7 cellular contexts compared by ENCODE assay signal in genomic region chr11:100876826-100877545, GRCh38.
DNase-seq lines count a peak whose midpoint lies in the region; ATAC-seq and TF ChIP-seq lines count a peak whose summit lies in the region.

No MANE protein-coding gene starts in this region.

- no peak overlapping the region for H3K4me2 ChIP-seq in neural progenitor cell

- no peaks in the 10 kb centered on the region for H3K79me2 ChIP-seq in neural progenitor cell (ENCODE audit: low read depth)

- H2AFZ ChIP-seq in neural progenitor cell (replicated peaks), result no peak overlapping the region

- no peaks in the 10 kb centered on the region for H3K4me1 ChIP-seq in skeletal muscle tissue (ENCODE audit: control insufficient read depth in 3 of 3, insufficient read depth in 3 of 3, low read length in 3 of 3)
- peaks cover 15% of the 10 kb centered on the region for H3K4me1 ChIP-seq in neural progenitor cell

- ATAC-seq in GM21390 (IDR thresholded peaks at IDR 0.05; ENCODE audit: unreplicated experiment), result peak; percentile 93

- DNase-seq in HS-27A (ENCODE audit: low read depth), result peak; percentile 71
- no peak for DNase-seq in epithelial cell of prostate (ENCODE audit: low read depth, low spot score)
- no peak for DNase-seq in activated gamma-delta T cell treated with Interleukin-2 at 50 U/mL for 16 hours
- DNase-seq in neural progenitor cell (ENCODE audit: low spot score), result no peak
- DNase-seq in GF-D8 (lab: John Stamatoyannopoulos, UW), result no peak

- H3F3A ChIP-seq in neural progenitor cell (ENCODE audit: low read depth), result no peaks in the 10 kb centered on the region

- H3K27ac Mint-ChIP-seq in neural progenitor cell, result no peak overlapping the region

- H3K9ac ChIP-seq in skeletal muscle tissue (ENCODE audit: low read depth in 1 of 3, low read length in 3 of 3), result no peak overlapping the region
- H3K9ac ChIP-seq in neural progenitor cell, result no peak overlapping the region

- H3K36me3 ChIP-seq in skeletal muscle tissue (ENCODE audit: control insufficient read depth in 3 of 3, insufficient read depth in 3 of 3, low read length in 3 of 3) (no peaks in the 10 kb centered on the region), neural progenitor cell (no peaks in the 10 kb centered on the region)

- H3K27me3 ChIP-seq in skeletal muscle tissue (ENCODE audit: control insufficient read depth in 3 of 3, insufficient read depth in 3 of 3, low read length in 3 of 3) (no peaks in the 10 kb centered on the region), neural progenitor cell (no peaks in the 10 kb centered on the region)

- H4K20me1 ChIP-seq in neural progenitor cell (ENCODE audit: low read depth), result no peaks in the 10 kb centered on the region

- H3K27ac ChIP-seq in epithelial cell of prostate (peak overlapping the region; percentile 4), skeletal muscle tissue (ENCODE audit: low read depth, low read length) (peak overlapping the region; percentile 70), neural progenitor cell (no peak overlapping the region)

- TF ChIP-seq CTCF in neural progenitor cell (IDR thresholded peaks at IDR 0.05), result no peak

- H3K36me3 Mint-ChIP-seq in neural progenitor cell, result no peaks in the 10 kb centered on the region

- no peaks in the 10 kb centered on the region for H3K4me1 Mint-ChIP-seq in neural progenitor cell

- H3K9me3 Mint-ChIP-seq in neural progenitor cell, result peaks cover 8% of the 10 kb centered on the region

- no peak overlapping the region for H3K4me3 Mint-ChIP-seq in neural progenitor cell

- H3K27me3 Mint-ChIP-seq in neural progenitor cell (ENCODE audit: insufficient read depth, low read depth), result no peaks in the 10 kb centered on the region

- H3K4me3 ChIP-seq in skeletal muscle tissue (ENCODE audit: low read length in 3 of 3), result no peak overlapping the region
- H3K4me3 ChIP-seq in neural progenitor cell, result no peak overlapping the region

- no peaks in the 10 kb centered on the region for H3K9me3 ChIP-seq in skeletal muscle tissue (ENCODE audit: control insufficient read depth in 3 of 3, low read length in 3 of 3)
- H3K9me3 ChIP-seq in neural progenitor cell (ENCODE audit: low read depth), result no peaks in the 10 kb centered on the region
